8 cellular contexts compared by ENCODE assay signal in genomic region chr14:61661471-61661988, GRCh38. TPM values are rescaled to one million over a fixed set of nuclear protein-coding genes. Genes with fewer than 3 reads are reported as not detected.
DNase-seq lines count a peak whose midpoint lies in the region; ATAC-seq, FAIRE-seq and TF ChIP-seq lines count a peak whose summit lies in the region.

No MANE protein-coding gene starts in this region.

- intact Hi-C loops in stomach (cut with DNase I; ENCODE audit: low total_unique reads), result no loop called here

- no peak for TF ChIP-seq EP300 in stomach (IDR thresholded peaks at IDR 0.05)

- no peaks in the 10 kb centered on the region for H3K27me3 ChIP-seq in bronchial epithelial cell (ENCODE audit: control insufficient read depth, insufficient read depth, low read length)
- H3K27me3 ChIP-seq in stomach, result no peaks in the 10 kb centered on the region

- no peaks in the 10 kb centered on the region for H3K9me3 ChIP-seq in stomach

- ATAC-seq in activated CD4-positive, CD25-positive, alpha-beta regulatory T cell treated with anti-CD3 and anti-CD28 coated beads, Interleukin-2, amount 50 U/mL, for 24 hours, result peak; percentile 12 to 25
- peak; percentile 31 for ATAC-seq in HG03442 (IDR thresholded peaks at IDR 0.05; ENCODE audit: unreplicated experiment)

- H3K27ac ChIP-seq in stomach, result peak overlapping the region in 3 of 5 donors; percentile 11 to 61 (median 59)

- no peak for FAIRE-seq in bronchial epithelial cell (lab: Jason Lieb, UNC)

- H3K36me3 ChIP-seq in bronchial epithelial cell (ENCODE audit: control insufficient read depth, insufficient read depth, low read length), result no peaks in the 10 kb centered on the region
- no peaks in the 10 kb centered on the region for H3K36me3 ChIP-seq in stomach

- no peak for TF ChIP-seq POLR2A in stomach (IDR thresholded peaks at IDR 0.05)

- no peak overlapping the region for H3K4me3 ChIP-seq in bronchial epithelial cell (ENCODE audit: low read depth, low read length)
- H3K4me3 ChIP-seq in stomach, result no peak overlapping the region
- no peak overlapping the region for H3K4me3 ChIP-seq in foreskin fibroblast (ENCODE audit: low read depth in 1 of 2, low read length in 2 of 2)

- peaks cover 8 to 25% (median 11%) of the 10 kb centered on the region in 4 donors for H3K4me1 ChIP-seq in stomach

- TF ChIP-seq CTCF in bronchial epithelial cell (IDR thresholded peaks at IDR 0.05; ENCODE audit: insufficient read depth, low read length, severe bottlenecking) (no peak), stomach (IDR thresholded peaks at IDR 0.05) (no peak), foreskin fibroblast (IDR thresholded peaks at IDR 0.05; ENCODE audit: low read depth, low read length) (no peak)

- no peak for DNase-seq in activated CD4-positive, CD25-positive, alpha-beta regulatory T cell treated with anti-CD3 and anti-CD28 coated beads, Interleukin-2, amount 50 U/mL, for 72 hours
- DNase-seq in bronchial epithelial cell (ENCODE audit: low read depth), result peak; percentile 52
- no peak for DNase-seq in stomach
- no peak for DNase-seq in foreskin fibroblast
- DNase-seq in NCI-H446 treated with DMSO at 0.1 percent for 48 hours (lab: John Stamatoyannopoulos, UW), result no peak
- no peak for DNase-seq in HuH-7 (ENCODE audit: low spot score)

- 52 to 71% (median 64%) methylated on average over 2 of the region's 2 CpGs for WGBS in stomach, 5 donors

RNA-seq across cellular contexts. Expression of gene HIF1A, which starts 33.8 kb away (rescaled TPM):
- total RNA-seq in bronchial epithelial cell (220 and 594 TPM in 2 replicates), stomach (100 to 1,000 TPM in 4 of 5 donors, 10 to 100 TPM in 1; 26.4 to 192 (median 125) TPM)
- polyA plus RNA-seq in stomach, result 10 to 100 TPM; 31.8 to 54.2 (median 40.3) TPM
